8 cellular contexts compared by ENCODE assay signal in genomic region chr6:30618270-30618787, GRCh38. TPM values are rescaled to one million over a fixed set of nuclear protein-coding genes. Genes with fewer than 3 reads are reported as not detected.
A peak's percentile ranks its signal among the peaks of the same experiment; 100 is the strongest.
DNase-seq lines count a peak whose midpoint lies in the region; ATAC-seq and TF ChIP-seq lines count a peak whose summit lies in the region.

No MANE protein-coding gene starts in this region.

- H4K20me1 ChIP-seq in hepatocyte (ENCODE audit: insufficient read depth, poor library complexity, severe bottlenecking) = peaks cover 9% of the 10 kb centered on the region

- H3K9me3 ChIP-seq in WERI-Rb-1 (ENCODE audit: severe bottlenecking) = no peaks in the 10 kb centered on the region
- no peaks in the 10 kb centered on the region for H3K9me3 ChIP-seq in hepatocyte (ENCODE audit: low read depth)
- H3K9me3 ChIP-seq in spleen = no peaks in the 10 kb centered on the region

- H3K4me3 ChIP-seq in WERI-Rb-1 (ENCODE audit: low read depth, low read length) = peak overlapping the region; percentile 71
- peak overlapping the region; percentile 40 for H3K4me3 ChIP-seq in hepatocyte
- peak overlapping the region; percentile 52 to 94 (median 71) for H3K4me3 ChIP-seq in spleen

- H3K4me1 ChIP-seq in hepatocyte (ENCODE audit: insufficient read depth) = peaks cover 18% of the 10 kb centered on the region
- H3K4me1 ChIP-seq in spleen = peaks cover 22 to 56% (median 33%) of the 10 kb centered on the region in 6 donors

- H3K36me3 ChIP-seq in WERI-Rb-1 (peaks cover 69% of the 10 kb centered on the region), hepatocyte (replicated peaks; ENCODE audit: insufficient read depth, low read depth) (peaks cover 6% of the 10 kb centered on the region), spleen (peaks cover 2 to 63% (median 49%) of the 10 kb centered on the region in 6 donors)

- H3K27ac ChIP-seq in WERI-Rb-1 (peak overlapping the region; percentile 98), hepatocyte (peak overlapping the region; percentile 91), spleen (peak overlapping the region; percentile 93 to 98 (median 96))

- no peak for ATAC-seq in HG02571 (IDR thresholded peaks at IDR 0.05; ENCODE audit: unreplicated experiment)

- H3K79me2 ChIP-seq in hepatocyte = peaks cover 37% of the 10 kb centered on the region

- 25% methylated on average over 8 of the region's 8 CpGs for WGBS in hepatocyte (ENCODE audit: low lambda C conversion rate, missing lambda C conversion rate)
- 8 to 14% (median 10%) methylated on average over 8 of the region's 8 CpGs for WGBS in spleen, 5 donors

- intact Hi-C loops in spleen (cut with DNase I; ENCODE audit: low total_unique reads) = loop anchor here (10.0 kb wide), 1 partner anchor 106 kb away; the partner anchor contains the start of gene TUBB

- TF ChIP-seq CTCF in WERI-Rb-1 (IDR thresholded peaks at IDR 0.05; ENCODE audit: low read depth, low read length) (no peak), hepatocyte (IDR thresholded peaks at IDR 0.05; ENCODE audit: poor library complexity) (no peak), spleen (IDR thresholded peaks at IDR 0.05 in 8 of 11, conservative IDR thresholded peaks at IDR 0.05 in 3 of 11) (no peak)

- peak overlapping the region; percentile 81 for H3K4me2 ChIP-seq in hepatocyte

- DNase-seq in NCI-H2171 treated with DMSO at 0.1 percent for 48 hours (lab: John Stamatoyannopoulos, UW) (peak; percentile 48), NCI-H2171 (lab: John Stamatoyannopoulos, UW) (no peak), WERI-Rb-1 (no peak), hepatocyte (ENCODE audit: low spot score) (no peak), spleen (peak; percentile 52), NCI-H1092 (lab: John Stamatoyannopoulos, UW) (no peak), HuH-7 (ENCODE audit: low spot score) (no peak)

- peak overlapping the region; percentile 24 for H2AFZ ChIP-seq in hepatocyte

- H3K9me2 ChIP-seq in hepatocyte (replicated peaks; ENCODE audit: insufficient read depth) = no peaks in the 10 kb centered on the region

- TF ChIP-seq POLR2A in spleen (IDR thresholded peaks at IDR 0.05) = no peak

- H3K27me3 ChIP-seq in WERI-Rb-1 (ENCODE audit: insufficient read depth, low read depth, severe bottlenecking) (no peaks in the 10 kb centered on the region), hepatocyte (no peaks in the 10 kb centered on the region), spleen (replicated peaks in 1 of 7) (no peaks in the 10 kb centered on the region)

RNA-seq across cellular contexts. Expression of gene MRPS18B, which starts 0.7 kb away (rescaled TPM):
- total RNA-seq in hepatocyte = 38.7 and 40.1 TPM in 2 replicates
- 59.4 and 60.9 TPM in 2 replicates for polyA plus RNA-seq in hepatocyte
- 10 to 100 TPM; 41.2 to 63.4 (median 45.3) TPM for total RNA-seq in spleen
- 10 to 100 TPM; 48.8 to 74.0 (median 73.0) TPM for polyA plus RNA-seq in spleen

RNA-seq across cellular contexts. Expression of gene PPP1R10, which starts 1.3 kb away (rescaled TPM):
- total RNA-seq in hepatocyte = 34.5 and 36.2 TPM in 2 replicates
- polyA plus RNA-seq in hepatocyte = 38.2 and 38.6 TPM in 2 replicates
- total RNA-seq in spleen = 10 to 100 TPM; 53.5 to 86.2 (median 75.9) TPM
- polyA plus RNA-seq in spleen = 10 to 100 TPM; 13.5 to 24.6 (median 13.6) TPM

RNA-seq across cellular contexts. Expression of gene ATAT1, which starts 8.3 kb away (rescaled TPM):
- total RNA-seq in hepatocyte (6.9 and 7.0 TPM in 2 replicates), spleen (1 to 10 TPM; 2.4 to 9.7 (median 8.7) TPM)
- polyA plus RNA-seq in hepatocyte (18.3 and 19.7 TPM in 2 replicates), spleen (1 to 10 TPM; 3.6 to 4.9 (median 4.3) TPM)

RNA-seq across cellular contexts. Expression of gene C6orf136, which starts 28.6 kb away (rescaled TPM):
- total RNA-seq in hepatocyte (8.7 and 21.3 TPM in 2 replicates), spleen (10 to 100 TPM; 15.4 to 24.2 (median 17.8) TPM)
- polyA plus RNA-seq in hepatocyte (16.9 and 28.0 TPM in 2 replicates), spleen (10 to 100 TPM; 12.1 to 28.0 (median 22.1) TPM)

RNA-seq across cellular contexts. Expression of gene ABCF1, which starts 47.1 kb away (rescaled TPM):
- total RNA-seq in hepatocyte (36.5 and 44.1 TPM in 2 replicates), spleen (10 to 100 TPM; 30.7 to 53.5 (median 34.5) TPM)
- polyA plus RNA-seq in hepatocyte (62.0 and 71.3 TPM in 2 replicates), spleen (10 to 100 TPM; 12.8 to 27.7 (median 14.5) TPM)

Comparison
In these comparisons a context has a peak if more than half of its experiments do, and no peak if none do; other contexts are left out.
1. DNase-seq: peak in NCI-H2171 treated with DMSO at 0.1 percent for 48 hours (single experiment) and spleen (single experiment); none in NCI-H2171 (single experiment), WERI-Rb-1 (single experiment), hepatocyte (single experiment), NCI-H1092 (single experiment) and HuH-7 (single experiment).
2. Peak in every context shown above with its lines, with median percentiles within 50 percentile points of each other: H3K27ac ChIP-seq and H3K4me3 ChIP-seq.